ENCODE assay signal across 17 cellular contexts in genomic region chr14:59148334-59148900, GRCh38. TPM values are rescaled to one million over a fixed set of nuclear protein-coding genes. Genes with fewer than 3 reads are reported as not detected.
A peak's percentile ranks its signal among the peaks of the same experiment; 100 is the strongest.
DNase-seq lines count a peak whose midpoint lies in the region; ATAC-seq, FAIRE-seq and TF ChIP-seq lines count a peak whose summit lies in the region.
"Had no signal": no experiment of that assay in that cellular context is flagged by ENCODE, and none has a peak within 500 bp of the region (broad histone marks: within the 10 kb centered on the region; RNA-seq: fewer than 3 reads in every experiment).

No MANE protein-coding gene starts in this region.

- FAIRE-seq in GM12891 (lab: Jason Lieb, UNC) = peak; percentile 82
- FAIRE-seq: bronchial epithelial cell, H1 had no signal

- DNase-seq in GM12891 (ENCODE audit: insufficient read length, low spot score) = no peak
- DNase-seq in activated T-helper 1 cell treated with anti-CD3 and anti-CD28 coated beads, Interleukin-12 subunit alpha, Interleukin-12 subunit beta, Interleukin-2, Interleukin-4 antibody, amounts not matched to agents 30 ng/mL and 10 ng/mL and 1 ng/mL, durations not matched to agents 14 hours and 24 hours and 36 hours (ENCODE audit: low spot score) = no peak
- DNase-seq in effector memory CD8-positive, alpha-beta T cell = no peak
- no peak for DNase-seq in activated CD4-positive, alpha-beta T cell treated with anti-CD3 and anti-CD28 coated beads for 36 hours
- DNase-seq in DMS114 treated with DMSO at 0.1 percent for 48 hours (lab: John Stamatoyannopoulos, UW; ENCODE audit: unreplicated experiment) = no peak
- DNase-seq: activated naive CD4-positive, alpha-beta T cell treated with anti-CD3 and anti-CD28 coated beads, Interleukin-2, amount 50 U/mL, for 16 hours; left lung; naive thymus-derived CD8-positive, alpha-beta T cell; NCI-H2107; stimulated activated CD4-positive, alpha-beta T cell treated with anti-CD3 and anti-CD28 coated beads, Interleukin-4, amount 100 ng/mL, for 24 hours; stimulated activated naive CD8-positive, alpha-beta T cell treated with anti-CD3 and anti-CD28 coated beads, Interleukin-15, amount 100 ng/mL, for 72 hours had no signal

- H3K9me3 Mint-ChIP-seq in activated T-helper 1 cell treated with anti-CD3 and anti-CD28 coated beads, Interleukin-12 subunit alpha, Interleukin-12 subunit beta, Interleukin-2, Interleukin-4 antibody, amounts not matched to agents 30 ng/mL and 10 ng/mL and 1 ng/mL, durations not matched to agents 14 hours and 24 hours and 36 hours = no peaks in the 10 kb centered on the region
- no peaks in the 10 kb centered on the region for H3K9me3 Mint-ChIP-seq in effector memory CD8-positive, alpha-beta T cell
- no peaks in the 10 kb centered on the region for H3K9me3 Mint-ChIP-seq in activated CD4-positive, alpha-beta T cell treated with anti-CD3 and anti-CD28 coated beads for 36 hours (ENCODE audit: low read depth)
- H3K9me3 Mint-ChIP-seq: naive thymus-derived CD8-positive, alpha-beta T cell; stimulated activated naive CD8-positive, alpha-beta T cell treated with anti-CD3 and anti-CD28 coated beads, Interleukin-15, amount 100 ng/mL, for 72 hours had no signal

- CTCF ChIA-PET in activated CD4-positive, alpha-beta T cell treated with anti-CD3 and anti-CD28 coated beads for 36 hours (lab: Charles Lee) = interaction anchor here (1.1 kb wide), 1 partner anchor 12 kb away, joined by 3 read pairs; no protein-coding TSS in a partner anchor

- peaks cover 24% of the 10 kb centered on the region for H3K4me1 ChIP-seq in OCI-LY3 (ENCODE audit: low read length)
- H3K4me1 ChIP-seq: right atrium auricular region had no signal

- no peak overlapping the region for H3K4me3 Mint-ChIP-seq in activated T-helper 1 cell treated with anti-CD3 and anti-CD28 coated beads, Interleukin-12 subunit alpha, Interleukin-12 subunit beta, Interleukin-2, Interleukin-4 antibody, amounts not matched to agents 30 ng/mL and 10 ng/mL and 1 ng/mL, durations not matched to agents 14 hours and 24 hours and 36 hours
- H3K4me3 Mint-ChIP-seq in effector memory CD8-positive, alpha-beta T cell = no peak overlapping the region
- no peak overlapping the region for H3K4me3 Mint-ChIP-seq in activated CD4-positive, alpha-beta T cell treated with anti-CD3 and anti-CD28 coated beads for 36 hours
- H3K4me3 Mint-ChIP-seq: naive thymus-derived CD8-positive, alpha-beta T cell; stimulated activated naive CD8-positive, alpha-beta T cell treated with anti-CD3 and anti-CD28 coated beads, Interleukin-15, amount 100 ng/mL, for 72 hours had no signal

- peak overlapping the region; percentile 47 for H3K4me3 ChIP-seq in OCI-LY3 (ENCODE audit: low read length)
- H3K4me3 ChIP-seq: left lung, right atrium auricular region had no signal

- POLR2A ChIA-PET in activated CD4-positive, alpha-beta T cell treated with anti-CD3 and anti-CD28 coated beads for 36 hours (lab: Charles Lee) = no interaction called here

- H3K27ac ChIP-seq in OCI-LY3 (ENCODE audit: low read length) = no peak overlapping the region
- H3K27ac ChIP-seq: left lung, right atrium auricular region had no signal

- peaks cover 10% of the 10 kb centered on the region for H3K27me3 ChIP-seq in OCI-LY3 (ENCODE audit: low read depth, low read length)
- H3K27me3 ChIP-seq: left lung, right atrium auricular region had no signal

- intact Hi-C loops in activated T-helper 1 cell treated with anti-CD3 and anti-CD28 coated beads, Interleukin-12 subunit alpha, Interleukin-12 subunit beta, Interleukin-2, Interleukin-4 antibody, amounts not matched to agents 30 ng/mL and 10 ng/mL and 1 ng/mL, durations not matched to agents 14 hours and 24 hours and 36 hours (cut with micrococcal nuclease) = no loop called here
- intact Hi-C loops in activated CD4-positive, alpha-beta T cell treated with anti-CD3 and anti-CD28 coated beads for 36 hours (cut with DNase I, micrococcal nuclease) = no loop called here

- H3K9ac ChIP-seq in OCI-LY3 (ENCODE audit: low read length) = no peak overlapping the region

- no peaks in the 10 kb centered on the region for H3K36me3 Mint-ChIP-seq in activated T-helper 1 cell treated with anti-CD3 and anti-CD28 coated beads, Interleukin-12 subunit alpha, Interleukin-12 subunit beta, Interleukin-2, Interleukin-4 antibody, amounts not matched to agents 30 ng/mL and 10 ng/mL and 1 ng/mL, durations not matched to agents 14 hours and 24 hours and 36 hours (ENCODE audit: low read depth)
- no peaks in the 10 kb centered on the region for H3K36me3 Mint-ChIP-seq in effector memory CD8-positive, alpha-beta T cell (ENCODE audit: insufficient read depth)
- H3K36me3 Mint-ChIP-seq in activated CD4-positive, alpha-beta T cell treated with anti-CD3 and anti-CD28 coated beads for 36 hours (ENCODE audit: low read depth) = no peaks in the 10 kb centered on the region
- H3K36me3 Mint-ChIP-seq: naive thymus-derived CD8-positive, alpha-beta T cell had no signal

- TF ChIP-seq CTCF in OCI-LY3 (IDR thresholded peaks at IDR 0.05; ENCODE audit: low read depth, low read length) = no peak

- ATAC-seq in GM21381 (IDR thresholded peaks at IDR 0.05; ENCODE audit: unreplicated experiment) (peak; percentile 58), HG03135 (IDR thresholded peaks at IDR 0.05; ENCODE audit: unreplicated experiment) (peak; percentile 51)
- no peak for ATAC-seq in effector memory CD8-positive, alpha-beta T cell (replicated peaks)
- ATAC-seq in activated CD4-positive, alpha-beta T cell treated with anti-CD3 and anti-CD28 coated beads for 36 hours = no peak
- ATAC-seq: left lung; naive thymus-derived CD8-positive, alpha-beta T cell; stimulated activated naive CD8-positive, alpha-beta T cell treated with anti-CD3 and anti-CD28 coated beads, Interleukin-15, amount 100 ng/mL, for 72 hours had no signal

- no peaks in the 10 kb centered on the region for H3K4me1 Mint-ChIP-seq in activated T-helper 1 cell treated with anti-CD3 and anti-CD28 coated beads, Interleukin-12 subunit alpha, Interleukin-12 subunit beta, Interleukin-2, Interleukin-4 antibody, amounts not matched to agents 30 ng/mL and 10 ng/mL and 1 ng/mL, durations not matched to agents 14 hours and 24 hours and 36 hours (ENCODE audit: low read depth)
- H3K4me1 Mint-ChIP-seq in effector memory CD8-positive, alpha-beta T cell (ENCODE audit: low read depth in 2 of 2) = no peaks in the 10 kb centered on the region
- peaks cover under 1% of the 10 kb centered on the region for H3K4me1 Mint-ChIP-seq in activated CD4-positive, alpha-beta T cell treated with anti-CD3 and anti-CD28 coated beads for 36 hours
- H3K4me1 Mint-ChIP-seq: stimulated activated naive CD8-positive, alpha-beta T cell treated with anti-CD3 and anti-CD28 coated beads, Interleukin-15, amount 100 ng/mL, for 72 hours had no signal

- no peaks in the 10 kb centered on the region for H3K79me2 ChIP-seq in OCI-LY3 (ENCODE audit: low read length)

- H3K4me2 ChIP-seq in OCI-LY3 (ENCODE audit: low read length) = peak overlapping the region; percentile 73

- no peaks in the 10 kb centered on the region for H3K36me3 ChIP-seq in OCI-LY3 (replicated peaks; ENCODE audit: low read depth, low read length)
- H3K36me3 ChIP-seq: left lung, right atrium auricular region had no signal

- no peaks in the 10 kb centered on the region for H4K20me1 ChIP-seq in OCI-LY3 (ENCODE audit: insufficient read depth, low read length)

- H3K27me3 Mint-ChIP-seq in activated T-helper 1 cell treated with anti-CD3 and anti-CD28 coated beads, Interleukin-12 subunit alpha, Interleukin-12 subunit beta, Interleukin-2, Interleukin-4 antibody, amounts not matched to agents 30 ng/mL and 10 ng/mL and 1 ng/mL, durations not matched to agents 14 hours and 24 hours and 36 hours (ENCODE audit: insufficient read depth) = peaks cover 10% of the 10 kb centered on the region
- no peaks in the 10 kb centered on the region for H3K27me3 Mint-ChIP-seq in effector memory CD8-positive, alpha-beta T cell
- no peaks in the 10 kb centered on the region for H3K27me3 Mint-ChIP-seq in activated CD4-positive, alpha-beta T cell treated with anti-CD3 and anti-CD28 coated beads for 36 hours
- H3K27me3 Mint-ChIP-seq: naive thymus-derived CD8-positive, alpha-beta T cell had no signal

- no peaks in the 10 kb centered on the region for H3K9me3 ChIP-seq in OCI-LY3 (ENCODE audit: insufficient read depth, low read length)
- H3K9me3 ChIP-seq: left lung, right atrium auricular region had no signal

- no peak for TF ChIP-seq POLR2A in GM12891 (IDR thresholded peaks at IDR 0.05; ENCODE audit: low read depth, low read length)

- H2AFZ ChIP-seq in OCI-LY3 (ENCODE audit: low read depth, low read length) = no peak overlapping the region

- no peak overlapping the region for H3K27ac Mint-ChIP-seq in activated T-helper 1 cell treated with anti-CD3 and anti-CD28 coated beads, Interleukin-12 subunit alpha, Interleukin-12 subunit beta, Interleukin-2, Interleukin-4 antibody, amounts not matched to agents 30 ng/mL and 10 ng/mL and 1 ng/mL, durations not matched to agents 14 hours and 24 hours and 36 hours
- H3K27ac Mint-ChIP-seq in effector memory CD8-positive, alpha-beta T cell = no peak overlapping the region
- H3K27ac Mint-ChIP-seq in activated CD4-positive, alpha-beta T cell treated with anti-CD3 and anti-CD28 coated beads for 36 hours = no peak overlapping the region
- H3K27ac Mint-ChIP-seq: naive thymus-derived CD8-positive, alpha-beta T cell; stimulated activated naive CD8-positive, alpha-beta T cell treated with anti-CD3 and anti-CD28 coated beads, Interleukin-15, amount 100 ng/mL, for 72 hours had no signal

TF ChIP-seq in GM12891, 5 proteins besides CTCF, POLR2A, EP300 and RAD21:
- no peak for TF ChIP-seq PAX5 (IDR thresholded peaks at IDR 0.05; ENCODE audit: insufficient read depth, low read length, severe bottlenecking)
- no peak for TF ChIP-seq POLR2AphosphoS5 (IDR thresholded peaks at IDR 0.05; ENCODE audit: low read depth, low read length)
- no peak for TF ChIP-seq POU2F2 (IDR thresholded peaks at IDR 0.05; ENCODE audit: low read depth, low read length)
- peak; percentile 88 for TF ChIP-seq SPI1 (IDR thresholded peaks at IDR 0.05; ENCODE audit: low read depth, low read length)
- no peak for TF ChIP-seq TAF1 (IDR thresholded peaks at IDR 0.05; ENCODE audit: low read depth, low read length)

RNA-seq across cellular contexts. Expression of gene DAAM1, which starts 40.0 kb away (rescaled TPM):
- 6.7 TPM for polyA plus RNA-seq in GM12891 (2012; ENCODE audit: low read depth, missing spikeins)
- total RNA-seq in activated T-helper 1 cell treated with anti-CD3 and anti-CD28 coated beads, Interleukin-12 subunit alpha, Interleukin-12 subunit beta, Interleukin-2, Interleukin-4 antibody, amounts not matched to agents 30 ng/mL and 10 ng/mL and 1 ng/mL, durations not matched to agents 14 hours and 24 hours and 36 hours = 4.2 and 5.3 TPM in 2 replicates
- 10 to 100 TPM; 11.3 to 11.7 TPM for total RNA-seq in activated CD4-positive, alpha-beta T cell treated with anti-CD3 and anti-CD28 coated beads for 36 hours

Comparison
In these comparisons a context has a peak if more than half of its experiments do, and no peak if none do; other contexts are left out.
1. ATAC-seq: peak in GM21381 (single experiment) and HG03135 (single experiment); none in effector memory CD8-positive, alpha-beta T cell (single experiment) and activated CD4-positive, alpha-beta T cell treated with anti-CD3 and anti-CD28 coated beads for 36 hours (single experiment).